Comparison of ENCODE assay signal across 8 cellular contexts in the genomic region with DNA sequence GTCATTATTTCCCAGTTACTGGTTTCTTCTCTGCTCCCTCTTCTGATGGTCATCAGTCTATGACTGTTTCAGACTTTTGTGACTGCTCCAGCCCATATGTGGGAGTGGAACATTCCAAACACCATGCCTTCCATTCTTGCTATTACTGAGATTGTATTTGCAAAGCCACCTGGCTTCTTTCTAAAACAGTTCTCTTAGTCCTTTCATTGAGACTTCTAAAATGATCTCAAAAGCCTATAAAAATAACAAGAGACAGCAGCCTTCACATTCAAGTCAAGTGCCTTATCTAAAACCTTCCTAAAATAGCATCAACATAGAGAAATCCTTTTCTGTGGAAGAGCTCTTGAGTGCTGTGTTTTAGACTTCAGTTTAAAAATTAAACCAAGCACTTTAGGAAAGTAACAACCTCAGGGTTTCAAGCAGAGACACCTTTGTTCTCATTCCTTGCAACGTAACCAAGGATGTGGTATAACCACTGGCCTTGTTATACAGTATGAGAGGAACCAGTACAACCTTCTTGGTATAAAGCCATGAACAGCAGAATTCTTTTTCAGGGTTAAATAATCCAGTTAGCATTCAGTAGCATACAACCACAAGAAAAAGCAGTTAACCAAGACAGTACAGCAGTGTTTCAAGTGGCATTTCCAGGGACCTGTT.
DNase-seq lines count a peak whose midpoint lies in the region; ATAC-seq and TF ChIP-seq lines count a peak whose summit lies in the region.

No MANE protein-coding gene starts in this region.

- H3K4me1 ChIP-seq in CD4-positive, alpha-beta memory T cell (ENCODE audit: insufficient read depth, low read length) = peaks cover 73% of the 10 kb centered on the region
- H3K4me1 ChIP-seq in cardiac muscle cell (ENCODE audit: low read depth) = peaks cover 52% of the 10 kb centered on the region

- intact Hi-C loops in CD4-positive, alpha-beta memory T cell (cut with micrococcal nuclease) = loop anchor here (1.0 kb wide), 2 partner anchors 10 to 15 kb away; no protein-coding TSS in a partner anchor

- H3K27me3 ChIP-seq in CD4-positive, alpha-beta memory T cell (ENCODE audit: insufficient read depth, low read length) = no peaks in the 10 kb centered on the region
- no peaks in the 10 kb centered on the region for H3K27me3 ChIP-seq in cardiac muscle cell

- H3K4me3 ChIP-seq in CD4-positive, alpha-beta memory T cell (ENCODE audit: low read length in 2 of 2) = no peak overlapping the region
- no peak overlapping the region for H3K4me3 ChIP-seq in cardiac muscle cell

- H3K27ac Mint-ChIP-seq in CD4-positive, alpha-beta memory T cell = peak overlapping the region; percentile 87 to 99 (median 92)

- no peaks in the 10 kb centered on the region for H3K9me3 Mint-ChIP-seq in CD4-positive, alpha-beta memory T cell

- CTCF ChIA-PET in CD4-positive, alpha-beta memory T cell (lab: Charles Lee; ENCODE audit: partially characterized antibody) = interaction anchor here (1.5 to 2.9 kb wide), 2 partner anchors 15 to 150 kb away, joined by 3 to 22 read pairs; no protein-coding TSS in a partner anchor

- POLR2A ChIA-PET in CD4-positive, alpha-beta memory T cell (lab: Charles Lee; ENCODE audit: partially characterized antibody) = interaction anchor here (0.8 to 5.9 kb wide), 8 partner anchors 11 to 230 kb away, joined by 3 to 35 read pairs (median 4); no protein-coding TSS in a partner anchor

- peak overlapping the region; percentile 57 for H3K27ac ChIP-seq in CD4-positive, alpha-beta memory T cell (ENCODE audit: low read depth, low read length)
- H3K27ac ChIP-seq in cardiac muscle cell = peak overlapping the region; percentile 98

- peaks cover 54 to 88% (median 69%) of the 10 kb centered on the region in 4 donors for H3K4me1 Mint-ChIP-seq in CD4-positive, alpha-beta memory T cell

- H3K9me3 ChIP-seq in CD4-positive, alpha-beta memory T cell (ENCODE audit: control insufficient read depth in 1 of 2, low read length in 2 of 2) = no peaks in the 10 kb centered on the region
- no peaks in the 10 kb centered on the region for H3K9me3 ChIP-seq in cardiac muscle cell (ENCODE audit: low read depth)

- peaks cover 73 to 82% of the 10 kb centered on the region in 2 donors for H3K36me3 Mint-ChIP-seq in CD4-positive, alpha-beta memory T cell

- ATAC-seq in GM19467 (IDR thresholded peaks at IDR 0.05; ENCODE audit: unreplicated experiment) (peak; percentile 65), HG03432 (IDR thresholded peaks at IDR 0.05; ENCODE audit: unreplicated experiment) (peak; percentile 72)

- peak; percentile 62 to 83 (median 78) for DNase-seq in CD4-positive, alpha-beta memory T cell
- DNase-seq in cardiac muscle cell (ENCODE audit: low read depth in 1 of 2, low spot score in 1 of 2) (peak; percentile 32 to 84), LoVo (ENCODE audit: low spot score) (no peak), GF-D8 (lab: John Stamatoyannopoulos, UW) (no peak)
- no peak for DNase-seq in activated effector memory CD4-positive, alpha-beta T cell treated with anti-CD3 and anti-CD28 coated beads, Interleukin-2, amount 50 U/mL, for 16 hours
- DNase-seq in effector CD4-positive, alpha-beta T cell = no peak

- peaks cover 41% of the 10 kb centered on the region for H3K36me3 ChIP-seq in CD4-positive, alpha-beta memory T cell (ENCODE audit: insufficient read depth, low read length)
- H3K36me3 ChIP-seq in cardiac muscle cell = peaks cover 3% of the 10 kb centered on the region

- peak overlapping the region; percentile 46 to 82 (median 68) for H3K4me3 Mint-ChIP-seq in CD4-positive, alpha-beta memory T cell

- no peaks in the 10 kb centered on the region for H3K27me3 Mint-ChIP-seq in CD4-positive, alpha-beta memory T cell

- no peak for TF ChIP-seq CTCF in cardiac muscle cell (IDR thresholded peaks at IDR 0.05; ENCODE audit: low read depth, low read length)

Comparison
In these comparisons a context has a peak if more than half of its experiments do, and no peak if none do; other contexts are left out.
1. DNase-seq: peak in CD4-positive, alpha-beta memory T cell (5 of 5) and cardiac muscle cell (2 of 2); none in LoVo (single experiment), activated effector memory CD4-positive, alpha-beta T cell treated with anti-CD3 and anti-CD28 coated beads, Interleukin-2, amount 50 U/mL, for 16 hours (single experiment), effector CD4-positive, alpha-beta T cell (single experiment) and GF-D8 (single experiment).